In the genomic region with DNA sequence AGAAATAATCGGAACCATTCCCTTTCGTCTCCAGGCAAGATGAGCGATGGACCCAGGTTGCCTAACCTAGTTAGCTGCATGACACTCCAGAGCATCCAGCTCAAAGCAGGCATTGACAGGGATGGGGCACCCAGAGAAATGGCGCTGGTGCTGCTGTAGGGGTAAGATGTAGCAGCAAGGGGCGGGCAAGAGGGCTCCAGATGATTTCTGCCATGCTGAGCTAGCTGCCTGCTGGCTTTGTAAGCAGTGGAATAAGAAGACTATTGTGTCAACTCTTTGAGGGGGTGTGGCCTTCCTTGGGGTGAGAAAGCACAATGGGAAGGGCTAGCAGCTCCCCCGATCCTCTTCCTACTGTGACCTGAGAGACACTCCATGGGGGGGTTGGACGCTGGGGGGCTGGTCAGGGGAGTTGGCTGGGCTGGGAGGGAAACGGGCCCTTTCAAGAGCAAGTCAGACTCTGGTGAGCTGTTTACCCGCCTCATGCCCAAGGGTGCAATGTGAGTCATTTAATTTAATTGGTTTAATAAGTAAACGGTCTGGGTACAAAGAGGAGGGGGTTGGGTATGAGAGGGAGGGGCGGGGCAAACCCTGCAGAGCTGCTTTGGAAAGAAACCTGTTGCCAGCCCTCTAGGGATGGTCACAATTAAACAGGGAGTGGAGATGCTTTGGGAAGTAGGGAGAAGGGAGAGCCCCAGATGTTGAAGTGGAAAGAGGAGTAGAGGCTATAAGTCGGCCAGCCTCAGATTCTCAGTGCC, we compare ENCODE assay signal across 1 cellular context.
TF ChIP-seq lines count a peak whose summit lies in the region.

No MANE protein-coding gene starts in this region.

TF ChIP-seq in GM23338, 12 proteins besides CTCF, POLR2A, EP300 and RAD21 (continued from another document):
- TF ChIP-seq, protein P1, sequence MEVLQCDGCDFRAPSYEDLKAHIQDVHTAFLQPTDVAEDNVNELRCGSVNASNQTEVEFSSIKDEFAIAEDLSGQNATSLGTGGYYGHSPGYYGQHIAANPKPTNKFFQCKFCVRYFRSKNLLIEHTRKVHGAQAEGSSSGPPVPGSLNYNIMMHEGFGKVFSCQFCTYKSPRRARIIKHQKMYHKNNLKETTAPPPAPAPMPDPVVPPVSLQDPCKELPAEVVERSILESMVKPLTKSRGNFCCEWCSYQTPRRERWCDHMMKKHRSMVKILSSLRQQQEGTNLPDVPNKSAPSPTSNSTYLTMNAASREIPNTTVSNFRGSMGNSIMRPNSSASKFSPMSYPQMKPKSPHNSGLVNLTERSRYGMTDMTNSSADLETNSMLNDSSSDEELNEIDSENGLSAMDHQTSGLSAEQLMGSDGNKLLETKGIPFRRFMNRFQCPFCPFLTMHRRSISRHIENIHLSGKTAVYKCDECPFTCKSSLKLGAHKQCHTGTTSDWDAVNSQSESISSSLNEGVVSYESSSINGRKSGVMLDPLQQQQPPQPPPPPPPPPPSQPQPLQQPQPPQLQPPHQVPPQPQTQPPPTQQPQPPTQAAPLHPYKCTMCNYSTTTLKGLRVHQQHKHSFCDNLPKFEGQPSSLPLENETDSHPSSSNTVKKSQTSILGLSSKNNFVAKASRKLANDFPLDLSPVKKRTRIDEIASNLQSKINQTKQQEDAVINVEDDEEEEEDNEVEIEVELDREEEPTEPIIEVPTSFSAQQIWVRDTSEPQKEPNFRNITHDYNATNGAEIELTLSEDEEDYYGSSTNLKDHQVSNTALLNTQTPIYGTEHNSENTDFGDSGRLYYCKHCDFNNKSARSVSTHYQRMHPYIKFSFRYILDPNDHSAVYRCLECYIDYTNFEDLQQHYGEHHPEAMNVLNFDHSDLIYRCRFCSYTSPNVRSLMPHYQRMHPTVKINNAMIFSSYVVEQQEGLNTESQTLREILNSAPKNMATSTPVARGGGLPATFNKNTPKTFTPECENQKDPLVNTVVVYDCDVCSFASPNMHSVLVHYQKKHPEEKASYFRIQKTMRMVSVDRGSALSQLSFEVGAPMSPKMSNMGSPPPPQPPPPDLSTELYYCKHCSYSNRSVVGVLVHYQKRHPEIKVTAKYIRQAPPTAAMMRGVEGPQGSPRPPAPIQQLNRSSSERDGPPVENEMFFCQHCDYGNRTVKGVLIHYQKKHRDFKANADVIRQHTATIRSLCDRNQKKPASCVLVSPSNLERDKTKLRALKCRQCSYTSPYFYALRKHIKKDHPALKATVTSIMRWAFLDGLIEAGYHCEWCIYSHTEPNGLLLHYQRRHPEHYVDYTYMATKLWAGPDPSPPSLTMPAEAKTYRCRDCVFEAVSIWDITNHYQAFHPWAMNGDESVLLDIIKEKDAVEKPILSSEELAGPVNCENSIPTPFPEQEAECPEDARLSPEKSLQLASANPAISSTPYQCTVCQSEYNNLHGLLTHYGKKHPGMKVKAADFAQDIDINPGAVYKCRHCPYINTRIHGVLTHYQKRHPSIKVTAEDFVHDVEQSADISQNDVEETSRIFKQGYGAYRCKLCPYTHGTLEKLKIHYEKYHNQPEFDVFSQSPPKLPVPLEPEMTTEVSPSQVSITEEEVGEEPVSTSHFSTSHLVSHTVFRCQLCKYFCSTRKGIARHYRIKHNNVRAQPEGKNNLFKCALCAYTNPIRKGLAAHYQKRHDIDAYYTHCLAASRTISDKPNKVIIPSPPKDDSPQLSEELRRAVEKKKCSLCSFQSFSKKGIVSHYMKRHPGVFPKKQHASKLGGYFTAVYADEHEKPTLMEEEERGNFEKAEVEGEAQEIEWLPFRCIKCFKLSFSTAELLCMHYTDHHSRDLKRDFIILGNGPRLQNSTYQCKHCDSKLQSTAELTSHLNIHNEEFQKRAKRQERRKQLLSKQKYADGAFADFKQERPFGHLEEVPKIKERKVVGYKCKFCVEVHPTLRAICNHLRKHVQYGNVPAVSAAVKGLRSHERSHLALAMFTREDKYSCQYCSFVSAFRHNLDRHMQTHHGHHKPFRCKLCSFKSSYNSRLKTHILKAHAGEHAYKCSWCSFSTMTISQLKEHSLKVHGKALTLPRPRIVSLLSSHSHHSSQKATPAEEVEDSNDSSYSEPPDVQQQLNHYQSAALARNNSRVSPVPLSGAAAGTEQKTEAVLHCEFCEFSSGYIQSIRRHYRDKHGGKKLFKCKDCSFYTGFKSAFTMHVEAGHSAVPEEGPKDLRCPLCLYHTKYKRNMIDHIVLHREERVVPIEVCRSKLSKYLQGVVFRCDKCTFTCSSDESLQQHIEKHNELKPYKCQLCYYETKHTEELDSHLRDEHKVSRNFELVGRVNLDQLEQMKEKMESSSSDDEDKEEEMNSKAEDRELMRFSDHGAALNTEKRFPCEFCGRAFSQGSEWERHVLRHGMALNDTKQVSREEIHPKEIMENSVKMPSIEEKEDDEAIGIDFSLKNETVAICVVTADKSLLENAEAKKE (CRISPR knock-in tag; IDR thresholded peaks at IDR 0.05) = no peak
